14 cellular contexts compared by ENCODE assay signal in the genomic region with DNA sequence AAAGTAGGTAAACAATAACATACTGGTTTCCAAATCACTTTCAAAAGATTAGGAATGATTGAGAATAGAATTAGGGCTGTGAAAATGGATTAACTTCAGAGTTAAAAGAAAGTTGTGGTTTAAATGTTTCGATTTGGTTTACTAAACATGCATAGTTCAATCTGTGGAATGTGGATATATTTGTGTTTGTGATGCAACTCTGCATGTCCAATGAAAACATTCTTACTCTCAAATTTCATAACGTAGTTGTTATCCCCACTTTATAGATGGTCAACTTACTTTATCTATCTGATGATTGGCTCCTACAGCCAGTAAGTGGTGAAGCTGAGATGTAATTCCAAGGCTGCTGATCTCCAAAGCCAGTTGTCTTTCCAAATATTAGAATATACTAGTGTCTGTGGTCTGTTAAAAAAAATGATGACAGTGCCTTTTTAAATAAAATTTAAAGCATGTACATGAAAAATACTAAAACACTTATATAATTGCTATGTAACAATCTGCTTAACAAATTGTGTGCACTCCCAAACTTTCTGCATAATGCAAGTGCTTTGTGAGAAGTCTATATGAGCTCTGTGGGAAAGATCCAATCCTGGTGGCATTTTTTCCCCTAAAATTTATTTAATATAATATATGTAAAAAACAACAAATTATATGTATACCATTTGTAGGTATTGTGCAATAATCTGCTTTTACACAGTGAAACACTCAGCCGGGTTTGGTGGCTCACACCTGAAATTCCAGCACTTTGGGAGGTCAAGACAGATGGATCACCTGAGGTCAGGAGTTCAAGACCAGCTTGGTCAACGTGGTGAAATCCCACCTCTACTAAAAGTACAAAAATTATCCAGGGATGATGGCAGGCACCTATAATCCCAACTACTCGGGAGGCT.
"Had no signal": no experiment of that assay in that cellular context is flagged by ENCODE, and none has a peak within 500 bp of the region (broad histone marks: within the 10 kb centered on the region; RNA-seq: fewer than 3 reads in every experiment).

No MANE protein-coding gene starts in this region.

- DNase-seq: activated CD4-positive, alpha-beta T cell treated with anti-CD3 and anti-CD28 coated beads, Interleukin-2, amount 50 U/mL, for 4 hours; activated effector memory CD4-positive, alpha-beta T cell treated with Interleukin-2 at 50 U/mL for 16 hours; activated T-cell treated with anti-CD3 and anti-CD28 coated beads, Interleukin-2, amount 50 U/mL, for 24 hours; effector CD4-positive, alpha-beta T cell; hippocampal formation; lower lobe of right lung; midbrain; pancreas; stimulated activated CD4-positive, alpha-beta T cell treated with anti-CD3 and anti-CD28 coated beads, Interleukin-15, amount 100 ng/mL, for 24 hours; stimulated activated CD4-positive, alpha-beta T cell treated with anti-CD3 and anti-CD28 coated beads, Interleukin-4, amount 100 ng/mL, for 24 hours; stomach had no signal

- H2AFZ ChIP-seq: neural progenitor cell had no signal

- H3K27me3 ChIP-seq: cardiac muscle cell, neural progenitor cell, pancreas, stomach had no signal

- H3K4me3 ChIP-seq: cardiac muscle cell, lower lobe of right lung, neural progenitor cell, pancreas, stomach, thoracic aorta had no signal

- H3K9ac ChIP-seq: neural progenitor cell had no signal

- H3K4me2 ChIP-seq: neural progenitor cell had no signal

- H3K36me3 ChIP-seq: cardiac muscle cell, lower lobe of right lung, neural progenitor cell, pancreas, stomach, thoracic aorta had no signal

- H3K27ac ChIP-seq: cardiac muscle cell, lower lobe of right lung, neural progenitor cell, pancreas, thoracic aorta had no signal

- H3K4me1 ChIP-seq: lower lobe of right lung, neural progenitor cell, pancreas had no signal

- H3K9me3 ChIP-seq: lower lobe of right lung, pancreas, stomach, thoracic aorta had no signal
